26 cellular contexts compared by ENCODE assay signal in genomic region chr7:4234886-4235285, GRCh38.
"Had no signal": no experiment of that assay in that cellular context is flagged by ENCODE, and none has a peak within 500 bp of the region (broad histone marks: within the 10 kb centered on the region; RNA-seq: fewer than 3 reads in every experiment).

No MANE protein-coding gene starts in this region.

- H3K27me3 Mint-ChIP-seq: progenitor cell of endocrine pancreas; stimulated activated naive B cell treated with anti-CD40 and anti-IgM and Interleukin-4, amounts not matched to agents 10 μg/mL and 1 μg/mL and 100 μg/mL, for 72 hours; stimulated activated naive CD8-positive, alpha-beta T cell treated with anti-CD3 and anti-CD28 coated beads, Interleukin-15, Interleukin-2, amounts not matched to agents 100 ng/mL and 50 ng/mL, for 24 hours had no signal

- H3K4me1 ChIP-seq: pancreas, psoas muscle, right lobe of liver, stomach, thyroid gland, tibial nerve, upper lobe of left lung, vagina had no signal

- ATAC-seq: naive thymus-derived CD4-positive, alpha-beta T cell; pancreas; psoas muscle; stimulated activated effector memory CD8-positive, alpha-beta T cell treated with anti-CD3 and anti-CD28 coated beads, Interleukin-12 subunit alpha, Interleukin-12 subunit beta, amount 100 ng/mL, for 72 hours; stimulated activated naive B cell treated with anti-CD40 and anti-IgM and Interleukin-4, amounts not matched to agents 10 μg/mL and 1 μg/mL and 100 μg/mL, for 72 hours had no signal

- H3K36me3 ChIP-seq: neural progenitor cell, neutrophil, pancreas, right lobe of liver, stomach, thyroid gland, upper lobe of left lung, vagina had no signal

- H3K9me3 ChIP-seq: neutrophil, pancreas, psoas muscle, right lobe of liver, stomach, thoracic aorta, thyroid gland, tibial nerve, upper lobe of left lung, vagina had no signal

- H3K9me3 Mint-ChIP-seq: nephron; neural progenitor cell; stimulated activated effector memory CD8-positive, alpha-beta T cell treated with anti-CD3 and anti-CD28 coated beads, Interleukin-12 subunit alpha, Interleukin-12 subunit beta, amount 100 ng/mL, for 72 hours; stimulated activated naive CD8-positive, alpha-beta T cell treated with anti-CD3 and anti-CD28 coated beads, Interleukin-15, Interleukin-2, amounts not matched to agents 100 ng/mL and 50 ng/mL, for 24 hours had no signal

- H3K27ac ChIP-seq: neural progenitor cell, neutrophil, pancreas, psoas muscle, right lobe of liver, stomach, thoracic aorta, thyroid gland, tibial nerve, upper lobe of left lung, vagina had no signal

- H3K4me3 ChIP-seq: neural progenitor cell, pancreas, psoas muscle, right lobe of liver, stomach, thoracic aorta, thyroid gland, tibial nerve, upper lobe of left lung, vagina had no signal

- H3K4me3 Mint-ChIP-seq: naive thymus-derived CD4-positive, alpha-beta T cell; natural killer cell; nephron; neural progenitor cell; stimulated activated effector memory CD8-positive, alpha-beta T cell treated with anti-CD3 and anti-CD28 coated beads, Interleukin-12 subunit alpha, Interleukin-12 subunit beta, amount 100 ng/mL, for 72 hours; stimulated activated naive B cell treated with anti-CD40 and anti-IgM and Interleukin-4, amounts not matched to agents 10 μg/mL and 1 μg/mL and 100 μg/mL, for 72 hours; stimulated activated naive CD8-positive, alpha-beta T cell treated with anti-CD3 and anti-CD28 coated beads, Interleukin-15, Interleukin-2, amounts not matched to agents 100 ng/mL and 50 ng/mL, for 24 hours had no signal

- H3K4me1 Mint-ChIP-seq: natural killer cell; stimulated activated effector memory CD8-positive, alpha-beta T cell treated with anti-CD3 and anti-CD28 coated beads, Interleukin-12 subunit alpha, Interleukin-12 subunit beta, amount 100 ng/mL, for 72 hours; stimulated activated naive B cell treated with anti-CD40 and anti-IgM and Interleukin-4, amounts not matched to agents 10 μg/mL and 1 μg/mL and 100 μg/mL, for 72 hours had no signal

- H3K27me3 ChIP-seq: neural progenitor cell, neutrophil, pancreas, right lobe of liver, stomach, thyroid gland, tibial nerve, upper lobe of left lung, vagina had no signal

- H3K36me3 Mint-ChIP-seq: naive thymus-derived CD4-positive, alpha-beta T cell; natural killer cell; stimulated activated effector memory CD8-positive, alpha-beta T cell treated with anti-CD3 and anti-CD28 coated beads, Interleukin-12 subunit alpha, Interleukin-12 subunit beta, amount 100 ng/mL, for 72 hours; stimulated activated naive B cell treated with anti-CD40 and anti-IgM and Interleukin-4, amounts not matched to agents 10 μg/mL and 1 μg/mL and 100 μg/mL, for 72 hours had no signal

- H3K27ac Mint-ChIP-seq: naive thymus-derived CD4-positive, alpha-beta T cell; natural killer cell; nephron; neural progenitor cell; progenitor cell of endocrine pancreas; stimulated activated effector memory CD8-positive, alpha-beta T cell treated with anti-CD3 and anti-CD28 coated beads, Interleukin-12 subunit alpha, Interleukin-12 subunit beta, amount 100 ng/mL, for 72 hours; stimulated activated naive B cell treated with anti-CD40 and anti-IgM and Interleukin-4, amounts not matched to agents 10 μg/mL and 1 μg/mL and 100 μg/mL, for 72 hours; stimulated activated naive CD8-positive, alpha-beta T cell treated with anti-CD3 and anti-CD28 coated beads, Interleukin-15, Interleukin-2, amounts not matched to agents 100 ng/mL and 50 ng/mL, for 24 hours had no signal

- DNase-seq: naive thymus-derived CD4-positive, alpha-beta T cell; natural killer cell; nucleus accumbens; pancreas; psoas muscle; right cardiac atrium; stimulated activated CD4-positive, alpha-beta T cell treated with anti-CD3 and anti-CD28 coated beads, Interleukin-15, amount 100 ng/mL, for 24 hours; stimulated activated CD4-positive, alpha-beta T cell treated with anti-CD3 and anti-CD28 coated beads, Interleukin-2, amount 100 ng/mL, for 24 hours; stimulated activated CD4-positive, alpha-beta T cell treated with anti-CD3 and anti-CD28 coated beads, Interleukin-2, amount 100 ng/mL, for 48 hours; stimulated activated CD4-positive, alpha-beta T cell treated with anti-CD3 and anti-CD28 coated beads, Interleukin-4, amount 100 ng/mL, for 24 hours; stimulated activated naive B cell treated with anti-CD40 and anti-IgM and Interleukin-4, amounts not matched to agents 10 μg/mL and 1 μg/mL and 100 μg/mL, for 72 hours; stimulated activated naive CD4-positive, alpha-beta T cell treated with Interleukin-2 at 50 U/mL for 16 hours; stomach; thyroid gland; trophoblast cell had no signal
